8 cellular contexts compared by ENCODE assay signal in genomic region chr4:8468746-8469535, GRCh38. TPM values are rescaled to one million over a fixed set of nuclear protein-coding genes. Genes with fewer than 3 reads are reported as not detected.
DNase-seq lines count a peak whose midpoint lies in the region; ATAC-seq and TF ChIP-seq lines count a peak whose summit lies in the region.

No MANE protein-coding gene starts in this region.

- no peaks in the 10 kb centered on the region for H3K9me2 ChIP-seq in Karpas-422 (replicated peaks; ENCODE audit: insufficient read depth, low read length)

- peak; percentile 92 to 97 for TF ChIP-seq CTCF in brain (conservative IDR thresholded peaks at IDR 0.05)

- in situ Hi-C loops in Caki2 (cut with HindIII; ENCODE audit: low pct_unique_long_range_greater_than_20kb, low sequenced_read_pairs), result no loop called here

- H3K4me3 Mint-ChIP-seq in brain (no peak overlapping the region), immature natural killer cell (no peak overlapping the region)

- H3K27me3 Mint-ChIP-seq in brain, result no peaks in the 10 kb centered on the region
- H3K27me3 Mint-ChIP-seq in immature natural killer cell (ENCODE audit: low read depth in 3 of 3), result peaks cover 0 to 2% (median 2%) of the 10 kb centered on the region in 3 donors

- H3K4me1 Mint-ChIP-seq in brain (peaks cover 5% of the 10 kb centered on the region), immature natural killer cell (no peaks in the 10 kb centered on the region)

- H3K36me3 Mint-ChIP-seq in brain (peaks cover 21% of the 10 kb centered on the region), immature natural killer cell (peaks cover 9 to 18% (median 10%) of the 10 kb centered on the region in 3 donors)

- H3K27ac ChIP-seq in Karpas-422 (ENCODE audit: low read length), result no peak overlapping the region

- H3K9me3 Mint-ChIP-seq in brain, result no peaks in the 10 kb centered on the region
- H3K9me3 Mint-ChIP-seq in immature natural killer cell, result peaks cover 0 to 1% (median 0%) of the 10 kb centered on the region in 6 donors

- ATAC-seq in GM21381 (IDR thresholded peaks at IDR 0.05; ENCODE audit: unreplicated experiment) (peak; percentile 64), GM18519 (IDR thresholded peaks at IDR 0.05; ENCODE audit: low FRiP score, unreplicated experiment) (no peak)

- H2AFZ ChIP-seq in Karpas-422 (ENCODE audit: low read length), result no peak overlapping the region

- peak overlapping the region in 4 of 5 experiments; percentile 5 to 64 (median 28) for H3K27ac Mint-ChIP-seq in brain
- no peak overlapping the region for H3K27ac Mint-ChIP-seq in immature natural killer cell

- no peak overlapping the region for H3K4me2 ChIP-seq in Karpas-422 (ENCODE audit: low read depth, low read length, poor library complexity, severe bottlenecking)

- no peaks in the 10 kb centered on the region for H3K27me3 ChIP-seq in Karpas-422 (ENCODE audit: low read length)

- peaks cover 5% of the 10 kb centered on the region; the same call in 1 of the 2 replicates for H3K36me3 ChIP-seq in Karpas-422 (ENCODE audit: insufficient read depth, low read length)

- no peaks in the 10 kb centered on the region for H3K9me3 ChIP-seq in Karpas-422 (ENCODE audit: low read length)

- H3K4me3 ChIP-seq in Karpas-422 (ENCODE audit: low read length), result no peak overlapping the region

- no peaks in the 10 kb centered on the region; the same call in 1 of the 2 replicates for H4K20me1 ChIP-seq in Karpas-422 (ENCODE audit: insufficient read depth, low read depth, low read length)

- no peaks in the 10 kb centered on the region for H3K4me1 ChIP-seq in Karpas-422 (ENCODE audit: low read length)

- peak; percentile 31 for DNase-seq in Caki2 (ENCODE audit: low read depth)
- peak; percentile 82 for DNase-seq in Karpas-422
- peak; percentile 25 for DNase-seq in T-helper 9 cell
- peak in 2 of 3 donors; percentile 12 to 17 for DNase-seq in immature natural killer cell
- DNase-seq in stimulated activated CD4-positive, alpha-beta T cell treated with anti-CD3 and anti-CD28 coated beads, Interleukin-1b, Interleukin-23, amount 100 ng/mL, for 24 hours (ENCODE audit: low read depth in 4 of 4, low spot score in 1 of 4), result peak; percentile 16 to 42 (median 28)

- no peaks in the 10 kb centered on the region for H3K79me2 ChIP-seq in Karpas-422 (ENCODE audit: low read length)

- no peak overlapping the region for H3K9ac ChIP-seq in Karpas-422 (ENCODE audit: low read length)

RNA-seq across cellular contexts. Expression of gene TRMT44, which starts 28.4 kb away (rescaled TPM):
- 6.8 and 19.8 TPM in 2 replicates for total RNA-seq in Caki2 (2014; rRNA removed; shearing (Covaris generic); ENCODE audit: low replicate concordance)
- 14.1 and 16.2 TPM in 2 replicates for total RNA-seq in Karpas-422 (2014; rRNA removed; shearing (Covaris generic); ENCODE audit: low replicate concordance)
- polyA plus RNA-seq in brain (ENCODE audit: insufficient read depth, low read depth, low replicate concordance) (6.3 TPM), immature natural killer cell (10 to 100 TPM in 1 of 3 donors, 1 to 10 TPM in 2; 2.6 to 15.6 (median 8.9) TPM)

RNA-seq across cellular contexts. Expression of gene ACOX3, which starts 28.4 kb away (rescaled TPM):
- total RNA-seq in Caki2 (2014; rRNA removed; shearing (Covaris generic); ENCODE audit: low replicate concordance), result 7.3 and 10.5 TPM in 2 replicates
- total RNA-seq in Karpas-422 (2014; rRNA removed; shearing (Covaris generic); ENCODE audit: low replicate concordance), result 7.8 and 17.6 TPM in 2 replicates
- polyA plus RNA-seq in brain (ENCODE audit: insufficient read depth, low read depth, low replicate concordance) (15.2 TPM), immature natural killer cell (10 to 100 TPM; 11.3 to 15.9 (median 15.8) TPM)

Comparison
In these comparisons a context has a peak if more than half of its experiments do, and no peak if none do; other contexts are left out.
1. DNase-seq: peak in every context shown above with its lines; median percentile 82 in Karpas-422; 31 in Caki2; 28 in stimulated activated CD4-positive, alpha-beta T cell treated with anti-CD3 and anti-CD28 coated beads, Interleukin-1b, Interleukin-23, amount 100 ng/mL, for 24 hours; 25 in T-helper 9 cell; 14 in immature natural killer cell.
2. H3K27ac Mint-ChIP-seq: peak in brain (4 of 5); none in immature natural killer cell (0 of 6).